In the genomic region with DNA sequence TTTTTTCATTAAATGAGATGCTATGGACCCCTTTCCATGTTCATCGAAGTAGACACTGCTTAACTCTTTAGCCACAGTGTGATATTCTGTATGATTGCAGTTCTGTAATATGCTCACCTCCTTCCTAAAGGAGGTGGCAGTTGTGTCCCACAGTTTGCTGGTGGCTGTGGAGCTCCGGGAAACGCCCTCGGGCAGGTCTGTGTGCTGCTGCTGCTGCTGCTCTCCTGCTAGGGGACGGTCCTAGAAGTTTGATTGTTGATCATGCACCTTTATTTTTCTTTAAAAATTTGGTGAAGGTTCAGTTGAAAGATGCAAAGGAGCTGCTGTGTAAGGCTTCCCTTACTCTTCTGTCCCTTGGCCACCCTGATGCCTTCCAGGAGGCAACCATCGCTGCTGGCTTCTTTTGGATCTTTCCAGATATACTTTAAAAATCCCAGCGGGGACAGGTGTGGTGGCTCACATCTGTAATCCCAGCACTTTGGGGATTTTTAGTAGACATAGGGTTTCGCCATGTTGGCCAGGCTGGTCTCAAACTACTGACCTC, we compare ENCODE assay signal across 22 cellular contexts. TPM values are rescaled to one million over a fixed set of nuclear protein-coding genes. Genes with fewer than 3 reads are reported as not detected.
DNase-seq lines count a peak whose midpoint lies in the region; ATAC-seq, FAIRE-seq and TF ChIP-seq lines count a peak whose summit lies in the region.
"Had no signal": no experiment of that assay in that cellular context is flagged by ENCODE, and none has a peak within 500 bp of the region (broad histone marks: within the 10 kb centered on the region; RNA-seq: fewer than 3 reads in every experiment).

No MANE protein-coding gene starts in this region.

- peaks cover 7% of the 10 kb centered on the region for H4K20me1 ChIP-seq in osteoblast (ENCODE audit: insufficient read depth, low read length)

- no peaks in the 10 kb centered on the region for H3K27me3 Mint-ChIP-seq in activated CD8-positive, alpha-beta memory T cell treated with anti-CD3 and anti-CD28 coated beads, Interleukin-2, amount 10 ng/mL, durations not matched to agents 7 days and 5 days
- no peaks in the 10 kb centered on the region for H3K27me3 Mint-ChIP-seq in endodermal cell (ENCODE audit: insufficient read depth)
- H3K27me3 Mint-ChIP-seq in CD8-positive, alpha-beta memory T cell = no peaks in the 10 kb centered on the region
- H3K27me3 Mint-ChIP-seq: IgD-negative memory B cell had no signal

- H3K27ac ChIP-seq in endodermal cell (ENCODE audit: low read depth, low read length) = no peak overlapping the region
- no peak overlapping the region for H3K27ac ChIP-seq in osteoblast (ENCODE audit: low read depth, low read length)
- H3K27ac ChIP-seq in CD8-positive, alpha-beta memory T cell (ENCODE audit: low read depth, low read length) = no peak overlapping the region
- H3K27ac ChIP-seq: RWPE1, SK-N-MC had no signal

- 87 to 98% methylated on average over 7 to 8 of the region's 8 CpGs for WGBS in endodermal cell (ENCODE audit: insufficient coverage in 1 of 2, insufficient read length in 1 of 2), 2 experiments

- no peaks in the 10 kb centered on the region for H3K79me2 ChIP-seq in osteoblast (ENCODE audit: insufficient read depth, low read length)

- no peaks in the 10 kb centered on the region for H3K9me3 Mint-ChIP-seq in activated CD8-positive, alpha-beta memory T cell treated with anti-CD3 and anti-CD28 coated beads, Interleukin-2, amount 10 ng/mL, durations not matched to agents 7 days and 5 days (ENCODE audit: low read depth)
- no peaks in the 10 kb centered on the region for H3K9me3 Mint-ChIP-seq in endodermal cell
- H3K9me3 Mint-ChIP-seq in CD8-positive, alpha-beta memory T cell = no peaks in the 10 kb centered on the region
- H3K9me3 Mint-ChIP-seq: CD14-positive monocyte, HFFc6, IgD-negative memory B cell had no signal

- no peaks in the 10 kb centered on the region for H3K36me3 Mint-ChIP-seq in activated CD8-positive, alpha-beta memory T cell treated with anti-CD3 and anti-CD28 coated beads, Interleukin-2, amount 10 ng/mL, durations not matched to agents 7 days and 5 days
- H3K36me3 Mint-ChIP-seq in endodermal cell (ENCODE audit: low read depth) = peaks cover 18% of the 10 kb centered on the region
- peaks cover 0 to 47% (median 2%) of the 10 kb centered on the region in 3 donors for H3K36me3 Mint-ChIP-seq in CD8-positive, alpha-beta memory T cell

- POLR2A ChIA-PET in CD8-positive, alpha-beta memory T cell (lab: Charles Lee) = no interaction called here

- H3K27me3 ChIP-seq in endodermal cell (ENCODE audit: control insufficient read depth, insufficient read depth, low read length, poor library complexity, severe bottlenecking) (no peaks in the 10 kb centered on the region), osteoblast (ENCODE audit: insufficient read depth, low read length) (no peaks in the 10 kb centered on the region)
- no peaks in the 10 kb centered on the region for H3K27me3 ChIP-seq in CD8-positive, alpha-beta memory T cell (ENCODE audit: insufficient read depth, low read length, poor library complexity, severe bottlenecking)

- H3K9ac ChIP-seq in endodermal cell (ENCODE audit: extremely low read depth, low read length, poor library complexity, severe bottlenecking) = no peak overlapping the region

- no peak for FAIRE-seq in GM19239 (lab: Jason Lieb, UNC)
- FAIRE-seq: H54 had no signal

- no peak overlapping the region for H2AFZ ChIP-seq in osteoblast (ENCODE audit: low read length)

- H3K4me1 Mint-ChIP-seq in activated CD8-positive, alpha-beta memory T cell treated with anti-CD3 and anti-CD28 coated beads, Interleukin-2, amount 10 ng/mL, durations not matched to agents 7 days and 5 days = no peaks in the 10 kb centered on the region
- H3K4me1 Mint-ChIP-seq in endodermal cell = no peaks in the 10 kb centered on the region
- H3K4me1 Mint-ChIP-seq in CD8-positive, alpha-beta memory T cell = no peaks in the 10 kb centered on the region
- H3K4me1 Mint-ChIP-seq: CD14-positive monocyte, IgD-negative memory B cell had no signal

- no peaks in the 10 kb centered on the region for H3K9me3 ChIP-seq in endodermal cell (ENCODE audit: control insufficient read depth, low read length)
- H3K9me3 ChIP-seq in osteoblast (ENCODE audit: low read depth, low read length) = no peaks in the 10 kb centered on the region
- H3K9me3 ChIP-seq in CD8-positive, alpha-beta memory T cell (ENCODE audit: low read length) = no peaks in the 10 kb centered on the region

- TF ChIP-seq CTCF in endodermal cell (conservative IDR thresholded peaks at IDR 0.05) (no peak), osteoblast (IDR thresholded peaks at IDR 0.05; ENCODE audit: extremely low read depth, low read depth, low read length) (no peak)

- no peak overlapping the region for H3K4me3 ChIP-seq in endodermal cell (ENCODE audit: low read length)
- no peak overlapping the region for H3K4me3 ChIP-seq in osteoblast (ENCODE audit: insufficient read depth, low read length)
- H3K4me3 ChIP-seq in CD8-positive, alpha-beta memory T cell (ENCODE audit: low read length) = no peak overlapping the region
- H3K4me3 ChIP-seq: SK-N-MC had no signal

- DNase-seq in activated CD8-positive, alpha-beta memory T cell treated with anti-CD3 and anti-CD28 coated beads, Interleukin-2, amount 10 ng/mL, durations not matched to agents 7 days and 5 days = peak; percentile 32
- DNase-seq in activated CD8-positive, alpha-beta memory T cell treated with anti-CD3 and anti-CD28 coated beads, Interleukin-2, amount 50 U/mL, for 48 hours = no peak
- DNase-seq in endodermal cell = no peak
- DNase-seq in osteoblast (ENCODE audit: insufficient read length, low spot score, missing footprints) = peak; percentile 17
- DNase-seq in GM19239 (ENCODE audit: insufficient read length, low spot score) = no peak
- no peak for DNase-seq in CD8-positive, alpha-beta memory T cell
- DNase-seq: 8988T; HFFc6; Karpas-422; MV-4-11; NCI-H1105 treated with DMSO at 0.1 percent for 48 hours; NCI-H2029 treated with DMSO at 0.1 percent for 48 hours; NCI-H345; NCI-H774; NK-92 treated with Interleukin-12 subunit alpha and Interleukin-12 subunit beta, amount 100 ng/mL, for 24 hours; SHP77 treated with DMSO at 0.1 percent for 48 hours had no signal

- no peak overlapping the region for H3K4me3 Mint-ChIP-seq in activated CD8-positive, alpha-beta memory T cell treated with anti-CD3 and anti-CD28 coated beads, Interleukin-2, amount 10 ng/mL, durations not matched to agents 7 days and 5 days
- no peak overlapping the region for H3K4me3 Mint-ChIP-seq in endodermal cell
- no peak overlapping the region for H3K4me3 Mint-ChIP-seq in CD8-positive, alpha-beta memory T cell
- H3K4me3 Mint-ChIP-seq: CD14-positive monocyte, HFFc6 had no signal

- ATAC-seq in activated CD8-positive, alpha-beta memory T cell treated with anti-CD3 and anti-CD28 coated beads, Interleukin-2, amount 10 ng/mL, durations not matched to agents 7 days and 5 days = no peak
- no peak for ATAC-seq in GM21360 (IDR thresholded peaks at IDR 0.05; ENCODE audit: unreplicated experiment)

- H3K4me1 ChIP-seq in endodermal cell (ENCODE audit: control insufficient read depth, insufficient read depth, low read length) (no peaks in the 10 kb centered on the region), osteoblast (ENCODE audit: insufficient read depth, low read length) (no peaks in the 10 kb centered on the region)
- no peaks in the 10 kb centered on the region for H3K4me1 ChIP-seq in CD8-positive, alpha-beta memory T cell (ENCODE audit: insufficient read depth, low read length)

- CTCF ChIA-PET in activated CD8-positive, alpha-beta memory T cell treated with anti-CD3 and anti-CD28 coated beads, Interleukin-2, amount 10 ng/mL, durations not matched to agents 7 days and 5 days (lab: Charles Lee) = no interaction called here
- CTCF ChIA-PET in CD8-positive, alpha-beta memory T cell (lab: Charles Lee) = no interaction called here

- no peak overlapping the region for H3K27ac Mint-ChIP-seq in activated CD8-positive, alpha-beta memory T cell treated with anti-CD3 and anti-CD28 coated beads, Interleukin-2, amount 10 ng/mL, durations not matched to agents 7 days and 5 days
- H3K27ac Mint-ChIP-seq in endodermal cell = peak overlapping the region; percentile 74
- H3K27ac Mint-ChIP-seq in CD8-positive, alpha-beta memory T cell = no peak overlapping the region
- H3K27ac Mint-ChIP-seq: HFFc6, IgD-negative memory B cell had no signal

- no peak overlapping the region for H3K4me2 ChIP-seq in osteoblast (ENCODE audit: insufficient read depth, low read length)

- peaks cover 8% of the 10 kb centered on the region for H3K36me3 ChIP-seq in endodermal cell (ENCODE audit: control insufficient read depth, insufficient read depth, low read length)
- H3K36me3 ChIP-seq in osteoblast (ENCODE audit: insufficient read depth, low read length) = peaks cover 37% of the 10 kb centered on the region
- H3K36me3 ChIP-seq in CD8-positive, alpha-beta memory T cell (ENCODE audit: insufficient read depth, low read length) = peaks cover 1% of the 10 kb centered on the region

RNA-seq across cellular contexts. Expression of a gene that starts 8.4 kb away (rescaled TPM):
- total RNA-seq in activated CD8-positive, alpha-beta memory T cell treated with anti-CD3 and anti-CD28 coated beads, Interleukin-2, amount 10 ng/mL, durations not matched to agents 7 days and 5 days = under 1 TPM; 0.29 to 0.61 TPM
- total RNA-seq in endodermal cell = 1 to 10 TPM; 2.0 to 2.2 TPM
- polyA plus RNA-seq in endodermal cell (2013, experiment 1 of 2) = 10.1 TPM
- 14.7 TPM for polyA plus RNA-seq in endodermal cell (2013, experiment 2 of 2)
- total RNA-seq in osteoblast = 0.29 and 1.1 TPM in 2 replicates
- total RNA-seq in CD8-positive, alpha-beta memory T cell = under 1 TPM; 0.13 to 0.24 TPM
- not detected for polyA plus RNA-seq in CD8-positive, alpha-beta memory T cell
- polyA plus RNA-seq: CD14-positive monocyte, IgD-negative memory B cell had no signal

Comparison
In these comparisons a context has a peak if more than half of its experiments do, and no peak if none do; other contexts are left out.
1. DNase-seq: peak in activated CD8-positive, alpha-beta memory T cell treated with anti-CD3 and anti-CD28 coated beads, Interleukin-2, amount 10 ng/mL, durations not matched to agents 7 days and 5 days (single experiment) and osteoblast (single experiment); none in activated CD8-positive, alpha-beta memory T cell treated with anti-CD3 and anti-CD28 coated beads, Interleukin-2, amount 50 U/mL, for 48 hours (single experiment), endodermal cell (single experiment), GM19239 (single experiment) and CD8-positive, alpha-beta memory T cell (0 of 5).